In genomic region chr19:19618384-19619051, GRCh38 we compare ENCODE assay signal across 8 cellular contexts. TPM values are rescaled to one million over a fixed set of nuclear protein-coding genes. Genes with fewer than 3 reads are reported as not detected.
A peak's percentile ranks its signal among the peaks of the same experiment; 100 is the strongest.
DNase-seq lines count a peak whose midpoint lies in the region; ATAC-seq and TF ChIP-seq lines count a peak whose summit lies in the region.

Gene PBX4, minus strand, starts transcription at chr19:19618687. Its CDS starts 58 bp downstream, at chr19:19618629.

- peaks cover 4% of the 10 kb centered on the region for H3K36me3 Mint-ChIP-seq in activated naive CD8-positive, alpha-beta T cell treated with anti-CD3 and anti-CD28 coated beads for 36 hours

- H3K9me3 ChIP-seq in heart left ventricle = no peaks in the 10 kb centered on the region

- peaks cover 4 to 38% (median 12%) of the 10 kb centered on the region in 9 donors for H3K27me3 ChIP-seq in heart left ventricle

- H3K4me3 Mint-ChIP-seq in activated naive CD8-positive, alpha-beta T cell treated with anti-CD3 and anti-CD28 coated beads for 36 hours = peak within 1 kb of the TSS; percentile 82

- H3K27me3 Mint-ChIP-seq in activated naive CD8-positive, alpha-beta T cell treated with anti-CD3 and anti-CD28 coated beads for 36 hours = no peaks in the 10 kb centered on the region

- H3K4me3 ChIP-seq in GM12865 (ENCODE audit: low read depth, low read length) (peak within 1 kb of the TSS; percentile 64), heart left ventricle (peak within 1 kb of the TSS in 9 of 12 donors; percentile 5 to 62 (median 37)), urinary bladder (ENCODE audit: low read depth, low read length) (peak within 1 kb of the TSS; percentile 33)

- peak; percentile 98 for DNase-seq in GM12865 (ENCODE audit: low read depth)
- DNase-seq in NCI-H128 (lab: John Stamatoyannopoulos, UW; ENCODE audit: unreplicated experiment) = peak; percentile 98
- DNase-seq in SW 1271 (lab: John Stamatoyannopoulos, UW) = peak; percentile 81 to 93
- peak; percentile 99 for DNase-seq in activated naive CD8-positive, alpha-beta T cell treated with anti-CD3 and anti-CD28 coated beads for 36 hours
- DNase-seq in heart left ventricle = peak; percentile 87 to 97 (median 90)
- DNase-seq in posterior vena cava (ENCODE audit: low spot score) = peak; percentile 98

- peaks cover 38% of the 10 kb centered on the region for H3K4me1 Mint-ChIP-seq in activated naive CD8-positive, alpha-beta T cell treated with anti-CD3 and anti-CD28 coated beads for 36 hours

- H3K9me3 Mint-ChIP-seq in activated naive CD8-positive, alpha-beta T cell treated with anti-CD3 and anti-CD28 coated beads for 36 hours = no peaks in the 10 kb centered on the region

- H3K36me3 ChIP-seq in heart left ventricle = no peaks in the 10 kb centered on the region
- no peaks in the 10 kb centered on the region for H3K36me3 ChIP-seq in urinary bladder (ENCODE audit: insufficient read depth)

- no peak for TF ChIP-seq CTCF in GM12865 (IDR thresholded peaks at IDR 0.05; ENCODE audit: insufficient read depth, low read depth, low read length, missing control alignments)
- TF ChIP-seq CTCF in heart left ventricle (IDR thresholded peaks at IDR 0.05) = no peak

- no peak for TF ChIP-seq POLR2A in heart left ventricle (IDR thresholded peaks at IDR 0.05)

- intact Hi-C loops in heart left ventricle (cut with DNase I) (no loop called here), posterior vena cava (cut with DNase I) (no loop called here)

- H3K4me1 ChIP-seq in heart left ventricle (peaks cover 0 to 11% (median 0%) of the 10 kb centered on the region in 12 donors), urinary bladder (ENCODE audit: insufficient read depth) (no peaks in the 10 kb centered on the region)

- H3K27ac Mint-ChIP-seq in activated naive CD8-positive, alpha-beta T cell treated with anti-CD3 and anti-CD28 coated beads for 36 hours = peak within 1 kb of the TSS; percentile 87

- ATAC-seq in HG02642 (IDR thresholded peaks at IDR 0.05; ENCODE audit: poor library complexity, unreplicated experiment) = peak; percentile 97
- peak; percentile 81 to 99 (median 98) for ATAC-seq in heart left ventricle

- WGBS in heart left ventricle, 4 donors = 1 to 4% (median 2%) methylated on average over 24 to 71 of the region's 71 CpGs
- 1% methylated on average over 71 of the region's 71 CpGs for WGBS in urinary bladder

- H3K27ac ChIP-seq in heart left ventricle (no peak within 1 kb of the TSS), urinary bladder (ENCODE audit: low read depth) (no peak within 1 kb of the TSS)

RNA-seq across cellular contexts. Expression of gene PBX4, which starts in this region (rescaled TPM):
- 1 to 10 TPM; 8.2 to 9.6 TPM for total RNA-seq in activated naive CD8-positive, alpha-beta T cell treated with anti-CD3 and anti-CD28 coated beads for 36 hours
- total RNA-seq in heart left ventricle (under 1 TPM in 2 of 9 donors, not detected in 7; 0.43 to 0.69 TPM), posterior vena cava (under 1 TPM; 0.29 to 0.93 TPM), urinary bladder (3.9 TPM)
- polyA plus RNA-seq in heart left ventricle (under 1 TPM in 1 of 2 donors, not detected in 1; 0.53 TPM), urinary bladder (2.1 TPM)

Comparison
In these comparisons a context has a peak if more than half of its experiments do, and no peak if none do; other contexts are left out.
1. Peak in DNase-seq, ATAC-seq and H3K4me3 ChIP-seq in heart left ventricle; RNA of the gene not detected or under 1 TPM.
2. Peak in DNase-seq in posterior vena cava; RNA of the gene not detected or under 1 TPM.